Comparison of ENCODE assay signal across 16 cellular contexts in the genomic region with DNA sequence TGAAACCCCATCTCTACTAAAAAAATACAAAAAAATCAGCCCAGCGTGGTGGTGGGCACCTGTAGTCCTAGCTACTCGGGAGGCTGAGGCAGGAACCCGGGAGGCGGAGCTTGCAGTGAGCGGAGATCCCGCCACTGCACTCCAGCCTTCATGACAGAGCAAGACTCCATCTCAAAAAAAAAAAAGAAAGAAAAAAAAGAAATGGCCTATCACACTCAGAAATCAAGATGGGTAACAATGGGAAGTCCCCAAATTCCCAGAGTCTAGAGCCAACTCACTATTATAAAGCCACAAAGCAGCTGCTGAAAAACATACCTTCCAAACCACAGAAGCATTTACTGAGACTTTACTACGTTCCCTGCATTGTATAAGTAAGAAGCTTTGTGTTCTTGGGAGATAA. TPM values are rescaled to one million over a fixed set of nuclear protein-coding genes. Genes with fewer than 3 reads are reported as not detected.
A peak's percentile ranks its signal among the peaks of the same experiment; 100 is the strongest.
DNase-seq lines count a peak whose midpoint lies in the region; ATAC-seq, FAIRE-seq and TF ChIP-seq lines count a peak whose summit lies in the region.
"Had no signal": no experiment of that assay in that cellular context is flagged by ENCODE, and none has a peak within 500 bp of the region (broad histone marks: within the 10 kb centered on the region; RNA-seq: fewer than 3 reads in every experiment).

No MANE protein-coding gene starts in this region.

- FAIRE-seq in RCC 7860 (lab: Jason Lieb, UNC), result peak; percentile 83
- FAIRE-seq: islet of Langerhans had no signal

- CTCF ChIA-PET in activated CD8-positive, alpha-beta memory T cell treated with anti-CD3 and anti-CD28 coated beads, Interleukin-2, amount 10 ng/mL, durations not matched to agents 7 days and 5 days (lab: Charles Lee), result interaction anchor here (1.4 kb wide), 1 partner anchor 36 kb away, joined by 3 read pairs; no protein-coding TSS in a partner anchor

- H3K4me3 Mint-ChIP-seq in activated CD8-positive, alpha-beta memory T cell treated with anti-CD3 and anti-CD28 coated beads, Interleukin-2, amount 10 ng/mL, durations not matched to agents 7 days and 5 days, result no peak overlapping the region
- no peak overlapping the region for H3K4me3 Mint-ChIP-seq in stimulated activated memory B cell treated with anti-CD40 and anti-IgM and Interleukin-4, amounts not matched to agents 10 μg/mL and 1 μg/mL and 100 μg/mL, for 72 hours

- no peaks in the 10 kb centered on the region for H3K9me3 Mint-ChIP-seq in activated CD8-positive, alpha-beta memory T cell treated with anti-CD3 and anti-CD28 coated beads, Interleukin-2, amount 10 ng/mL, durations not matched to agents 7 days and 5 days (ENCODE audit: low read depth)
- H3K9me3 Mint-ChIP-seq in stimulated activated memory B cell treated with anti-CD40 and anti-IgM and Interleukin-4, amounts not matched to agents 10 μg/mL and 1 μg/mL and 100 μg/mL, for 72 hours, result no peaks in the 10 kb centered on the region
- H3K9me3 Mint-ChIP-seq: naive B cell had no signal

- peaks cover 5% of the 10 kb centered on the region for H3K36me3 Mint-ChIP-seq in activated CD8-positive, alpha-beta memory T cell treated with anti-CD3 and anti-CD28 coated beads, Interleukin-2, amount 10 ng/mL, durations not matched to agents 7 days and 5 days
- H3K36me3 Mint-ChIP-seq in stimulated activated memory B cell treated with anti-CD40 and anti-IgM and Interleukin-4, amounts not matched to agents 10 μg/mL and 1 μg/mL and 100 μg/mL, for 72 hours, result no peaks in the 10 kb centered on the region
- H3K36me3 Mint-ChIP-seq: naive B cell had no signal

- TF ChIP-seq CTCF in cardiac fibroblast (IDR thresholded peaks at IDR 0.05; ENCODE audit: low read depth, low read length) (no peak), GM13976 (IDR thresholded peaks at IDR 0.05; ENCODE audit: borderline replicate concordance, control extremely low read depth, extremely low read depth, insufficient read depth, missing control alignments) (no peak)

- no peak for ATAC-seq in activated CD8-positive, alpha-beta memory T cell treated with anti-CD3 and anti-CD28 coated beads, Interleukin-2, amount 10 ng/mL, durations not matched to agents 7 days and 5 days
- ATAC-seq in stimulated activated memory B cell treated with anti-CD40 and anti-IgM and Interleukin-4, amounts not matched to agents 10 μg/mL and 1 μg/mL and 100 μg/mL, for 72 hours, result no peak

- peaks cover 34% of the 10 kb centered on the region for H3K4me1 Mint-ChIP-seq in activated CD8-positive, alpha-beta memory T cell treated with anti-CD3 and anti-CD28 coated beads, Interleukin-2, amount 10 ng/mL, durations not matched to agents 7 days and 5 days
- peaks cover 7% of the 10 kb centered on the region for H3K4me1 Mint-ChIP-seq in stimulated activated memory B cell treated with anti-CD40 and anti-IgM and Interleukin-4, amounts not matched to agents 10 μg/mL and 1 μg/mL and 100 μg/mL, for 72 hours
- H3K4me1 Mint-ChIP-seq: naive B cell had no signal

- DNase-seq in activated CD8-positive, alpha-beta memory T cell treated with anti-CD3 and anti-CD28 coated beads, Interleukin-2, amount 10 ng/mL, durations not matched to agents 7 days and 5 days, result no peak
- no peak for DNase-seq in activated CD8-positive, alpha-beta memory T cell treated with anti-CD3 and anti-CD28 coated beads, Interleukin-2, amount 50 U/mL, for 48 hours
- peak; percentile 65 for DNase-seq in RCC 7860 (ENCODE audit: low spot score)
- peak; percentile 6 to 81 for DNase-seq in cardiac fibroblast (ENCODE audit: low read depth in 2 of 2)
- DNase-seq in GM13976 (ENCODE audit: low spot score), result no peak
- no peak for DNase-seq in occipital lobe (lab: John Stamatoyannopoulos, UW)
- DNase-seq in globus pallidus (ENCODE audit: low spot score), result no peak
- DNase-seq: ACHN, cerebellar nuclear complex, DMS153, naive B cell, RPMI8226, sigmoid colon had no signal

- H3K27ac Mint-ChIP-seq in activated CD8-positive, alpha-beta memory T cell treated with anti-CD3 and anti-CD28 coated beads, Interleukin-2, amount 10 ng/mL, durations not matched to agents 7 days and 5 days, result peak overlapping the region; percentile 40
- peak overlapping the region; percentile 25 for H3K27ac Mint-ChIP-seq in stimulated activated memory B cell treated with anti-CD40 and anti-IgM and Interleukin-4, amounts not matched to agents 10 μg/mL and 1 μg/mL and 100 μg/mL, for 72 hours
- H3K27ac Mint-ChIP-seq: naive B cell had no signal

- peaks cover 45% of the 10 kb centered on the region for H3K27me3 Mint-ChIP-seq in activated CD8-positive, alpha-beta memory T cell treated with anti-CD3 and anti-CD28 coated beads, Interleukin-2, amount 10 ng/mL, durations not matched to agents 7 days and 5 days
- peaks cover 17% of the 10 kb centered on the region for H3K27me3 Mint-ChIP-seq in stimulated activated memory B cell treated with anti-CD40 and anti-IgM and Interleukin-4, amounts not matched to agents 10 μg/mL and 1 μg/mL and 100 μg/mL, for 72 hours

- in situ Hi-C loops in GM13976 (cut with MboI; ENCODE audit: low sequenced_read_pairs, unreplicated experiment), result no loop called here

- no peak overlapping the region for H3K4me3 ChIP-seq in cardiac fibroblast (replicated peaks in 1 of 2; ENCODE audit: low read depth in 2 of 2, low read length in 2 of 2)
- H3K4me3 ChIP-seq: sigmoid colon, tibial nerve had no signal

RNA-seq across cellular contexts. Expression of a gene that starts 7.5 kb away (rescaled TPM):
- 10 to 100 TPM; 20.4 to 91.0 TPM for total RNA-seq in activated CD8-positive, alpha-beta memory T cell treated with anti-CD3 and anti-CD28 coated beads, Interleukin-2, amount 10 ng/mL, durations not matched to agents 7 days and 5 days
- total RNA-seq in occipital lobe, result 149 TPM

Comparison
In these comparisons a context has a peak if more than half of its experiments do, and no peak if none do; other contexts are left out.
1. DNase-seq: peak in RCC 7860 (single experiment) and cardiac fibroblast (2 of 2); none in activated CD8-positive, alpha-beta memory T cell treated with anti-CD3 and anti-CD28 coated beads, Interleukin-2, amount 10 ng/mL, durations not matched to agents 7 days and 5 days (single experiment), activated CD8-positive, alpha-beta memory T cell treated with anti-CD3 and anti-CD28 coated beads, Interleukin-2, amount 50 U/mL, for 48 hours (single experiment), GM13976 (single experiment), occipital lobe (single experiment) and globus pallidus (single experiment).